In genomic region chr20:856361-856775, GRCh38 we compare ENCODE assay signal across 10 cellular contexts. TPM values are rescaled to one million over a fixed set of nuclear protein-coding genes. Genes with fewer than 3 reads are reported as not detected.
DNase-seq lines count a peak whose midpoint lies in the region; ATAC-seq, FAIRE-seq and TF ChIP-seq lines count a peak whose summit lies in the region.
"Had no signal": no experiment of that assay in that cellular context is flagged by ENCODE, and none has a peak within 500 bp of the region (broad histone marks: within the 10 kb centered on the region; RNA-seq: fewer than 3 reads in every experiment).

No MANE protein-coding gene starts in this region.

- H3K4me3 Mint-ChIP-seq in CD4-positive, alpha-beta T cell = peak overlapping the region; percentile 54

- H3K27me3 ChIP-seq in CD4-positive, alpha-beta T cell (ENCODE audit: control insufficient read depth, insufficient read depth, low read length) = no peaks in the 10 kb centered on the region
- H3K27me3 ChIP-seq in GM12878 (replicated peaks in 1 of 2; ENCODE audit: control insufficient read depth in 2 of 2, insufficient read depth in 2 of 2, low read length in 1 of 2) = no peaks in the 10 kb centered on the region
- H3K27me3 ChIP-seq in ascending aorta = no peaks in the 10 kb centered on the region

- RAD21 ChIA-PET in GM12878 (lab: Charles Lee; ENCODE audit: unreplicated experiment) = no interaction called here

- intact Hi-C loops in CD4-positive, alpha-beta T cell (cut with DNase I, micrococcal nuclease) = no loop called here
- intact Hi-C loops in GM12878 (cut with micrococcal nuclease; ENCODE audit: unreplicated experiment) = no loop called here
- intact Hi-C loops in ascending aorta (cut with DNase I) = no loop called here

- H3K4me1 ChIP-seq in GM12878 (ENCODE audit: control insufficient read depth, insufficient read depth, low read length) (peaks cover 12% of the 10 kb centered on the region), ascending aorta (peaks cover 0 to 8% of the 10 kb centered on the region in 2 donors)

- no peaks in the 10 kb centered on the region for H3K27me3 Mint-ChIP-seq in CD4-positive, alpha-beta T cell

- no peak for FAIRE-seq in GM12878 (lab: Jason Lieb, UNC)
- FAIRE-seq: endometrium had no signal

- H3K9me3 ChIP-seq in CD4-positive, alpha-beta T cell (ENCODE audit: control insufficient read depth, low read length) = no peaks in the 10 kb centered on the region
- H3K9me3 ChIP-seq in GM12878 (replicated peaks; ENCODE audit: control insufficient read depth, insufficient read depth, low read length) (no peaks in the 10 kb centered on the region), ascending aorta (no peaks in the 10 kb centered on the region)

- no peaks in the 10 kb centered on the region for H3K36me3 Mint-ChIP-seq in CD4-positive, alpha-beta T cell (ENCODE audit: low read depth)

- H3K27ac Mint-ChIP-seq in CD4-positive, alpha-beta T cell = peak overlapping the region; percentile 74

- H3K4me3 ChIP-seq in GM12878 = no peak overlapping the region
- H3K4me3 ChIP-seq in ascending aorta = no peak overlapping the region

- H3K4me2 ChIP-seq in GM12878 (ENCODE audit: control insufficient read depth, insufficient read depth) = no peak overlapping the region

- no peak overlapping the region for H2AFZ ChIP-seq in GM12878 (ENCODE audit: control insufficient read depth, low read depth, low read length)

- ATAC-seq in CD4-positive, alpha-beta T cell (ENCODE audit: poor library complexity) = peak; percentile 85
- peak; percentile 52 for ATAC-seq in GM12878
- peak; percentile 84 for ATAC-seq in omental fat pad (ENCODE audit: low FRiP score)
- no peak for ATAC-seq in HG03280 (IDR thresholded peaks at IDR 0.05; ENCODE audit: unreplicated experiment)

- in situ Hi-C loops in SK-MEL-5 (cut with HindIII; ENCODE audit: low pct_unique_long_range_greater_than_20kb, low sequenced_read_pairs) (no loop called here), GM12878 (cut with MboI) (no loop called here)

- CTCF ChIA-PET in CD4-positive, alpha-beta T cell (lab: Charles Lee) = no interaction called here
- CTCF ChIA-PET in GM12878 (lab: Yijun Ruan, JAX) = no interaction called here

- POLR2A ChIA-PET in CD4-positive, alpha-beta T cell (lab: Charles Lee) = interaction anchor here (2.3 to 2.8 kb wide), 2 partner anchors 10 to 24 kb away, joined by 8 to 10 read pairs; partner anchors contain the start of gene FAM110A
- POLR2A ChIA-PET in GM12878 (lab: Charles Lee) = interaction anchor here (0.7 kb wide), 1 partner anchor 23 kb away, joined by 4 read pairs; the partner anchor contains the start of gene FAM110A

- peaks cover 46% of the 10 kb centered on the region for H3K4me1 Mint-ChIP-seq in CD4-positive, alpha-beta T cell (ENCODE audit: low read depth)

- TF ChIP-seq CTCF in CD4-positive, alpha-beta T cell (IDR thresholded peaks at IDR 0.05) = no peak
- TF ChIP-seq CTCF in GM12878 (IDR thresholded peaks at IDR 0.05 in 2 of 3, conservative IDR thresholded peaks at IDR 0.05 in 1 of 3; ENCODE audit: control insufficient read depth in 2 of 3, extremely low read depth in 1 of 3, insufficient read depth in 1 of 3, low read depth in 3 of 3, low read length in 3 of 3) = no peak
- no peak for TF ChIP-seq CTCF in omental fat pad (IDR thresholded peaks at IDR 0.05)
- TF ChIP-seq CTCF in ascending aorta (IDR thresholded peaks at IDR 0.05) = no peak

- H3K79me2 ChIP-seq in GM12878 (ENCODE audit: control insufficient read depth, insufficient read depth, low read length) = no peaks in the 10 kb centered on the region

- TF ChIP-seq POLR2A in GM12878 (IDR thresholded peaks at IDR 0.05; ENCODE audit: low read depth, low read length) = no peak

- no peaks in the 10 kb centered on the region for H4K20me1 ChIP-seq in GM12878 (ENCODE audit: control insufficient read depth, insufficient read depth)

- no peak overlapping the region for H3K27ac ChIP-seq in CD4-positive, alpha-beta T cell (ENCODE audit: low read depth, low read length)
- H3K27ac ChIP-seq in GM12878 (ENCODE audit: control insufficient read depth, insufficient read depth) (no peak overlapping the region), caudate nucleus (ENCODE audit: low read depth, low read length) (no peak overlapping the region), ascending aorta (no peak overlapping the region)

- H3K36me3 ChIP-seq in GM12878 (ENCODE audit: control insufficient read depth in 2 of 2, insufficient read depth in 2 of 2, low read length in 1 of 2) (no peaks in the 10 kb centered on the region), ascending aorta (no peaks in the 10 kb centered on the region)

- TF ChIP-seq EP300 in GM12878 (IDR thresholded peaks at IDR 0.05; ENCODE audit: borderline replicate concordance in 1 of 2, control insufficient read depth in 1 of 2, low read depth in 2 of 2, low read length in 2 of 2) = no peak

- peak in 8 of 10 experiments; percentile 17 to 58 (median 36) for DNase-seq in CD4-positive, alpha-beta T cell
- peak; percentile 13 for DNase-seq in SK-MEL-5 (ENCODE audit: low read depth, low spot score)
- DNase-seq in GM12878 (ENCODE audit: low read depth, low spot score) = no peak
- no peak for DNase-seq in omental fat pad (ENCODE audit: low spot score)
- DNase-seq in NCI-H1436 (lab: John Stamatoyannopoulos, UW) = no peak
- DNase-seq in caudate nucleus (lab: John Stamatoyannopoulos, UW) = no peak
- DNase-seq in ascending aorta (ENCODE audit: low spot score in 2 of 2) = no peak
- DNase-seq: NCI-H2227 treated with DMSO at 0.1 percent for 48 hours had no signal

- WGBS in GM12878 (ENCODE audit: insufficient coverage, insufficient replicate concordance, low lambda C conversion rate, missing lambda C conversion rate) = 61% methylated on average over 12 of the region's 12 CpGs

- no peak for TF ChIP-seq RAD21 in GM12878 (IDR thresholded peaks at IDR 0.05; ENCODE audit: insufficient read depth, low read depth, low read length)

- no TSS peak for BruUV-seq in GM12878 (replicated peaks; lab: Mats Ljungman, UMichigan)

- SMC1A ChIA-PET in GM12878 (lab: Charles Lee; ENCODE audit: uncharacterized antibody, unreplicated experiment) = no interaction called here

- no peak overlapping the region for H3K9ac ChIP-seq in GM12878 (ENCODE audit: control insufficient read depth, insufficient read depth, low read length)

- no peaks in the 10 kb centered on the region for H3K9me3 Mint-ChIP-seq in CD4-positive, alpha-beta T cell

TF ChIP-seq in GM12878, 131 proteins besides CTCF, POLR2A, EP300 and RAD21 (continues in another document):
- no peak for TF ChIP-seq EGR1 (IDR thresholded peaks at IDR 0.05; ENCODE audit: borderline replicate concordance in 1 of 2, low read depth in 2 of 2, low read length in 2 of 2)

RNA-seq across cellular contexts. Expression of gene FAM110A, which starts 22.9 kb away (rescaled TPM):
- total RNA-seq in CD4-positive, alpha-beta T cell = 1 to 10 TPM; 4.5 to 4.8 TPM
- 2.6 and 3.3 TPM in 2 replicates for total RNA-seq in SK-MEL-5 (2014; rRNA removed; shearing (Covaris generic))
- polyA plus RNA-seq in SK-MEL-5 (2015; cell fraction: cytosol; rRNA removed) = 6.0 and 8.7 TPM in 2 replicates
- polyA plus RNA-seq in SK-MEL-5 (2015; cell fraction: nucleus; rRNA removed) = 4.4 and 4.5 TPM in 2 replicates
- 4.8 and 5.4 TPM in 2 replicates for total RNA-seq in GM12878 (2013; cell fraction: nucleolus; rRNA removed)
- total RNA-seq in GM12878 (2014; rRNA removed) (6.7 and 8.0 TPM in 2 replicates), GM12878 (2014; rRNA removed; fragmentation: Illumina TruSeq; extraction: Trizol) (1.8 and 2.5 TPM in 2 replicates), GM12878 (2021) (14.8 and 15.9 TPM in 2 replicates), omental fat pad (1 to 10 TPM; 2.9 to 5.2 (median 3.1) TPM), ascending aorta (9.7 TPM)
- 4.0 TPM for polyA plus RNA-seq in GM12878 (2011; ENCODE audit: low read depth)
- polyA plus RNA-seq in GM12878 (2011; rRNA removed) (2.7 and 6.8 TPM in 2 replicates), GM12878 (2014; fragmentation: Illumina TruSeq; extraction: Trizol) (4.3 and 4.7 TPM in 2 replicates), GM12878 (2014; fragmentation: Nextera tagmentation; extraction: Ambion mirVana) (1 to 10 TPM; 1.1 to 2.4 TPM), GM12878 (2014; rRNA removed) (12.8 and 13.5 TPM in 2 replicates), GM12878 (2016; fragmentation: Nextera tagmentation; extraction: Ambion mirVana) (10 to 100 TPM in 1 of 2 experiments, 1 to 10 TPM in 1; 8.8 to 11.5 TPM)
- 8.8 and 10.7 TPM in 2 replicates for polyA plus RNA-seq in GM12878 (2011; cell fraction: cytosol; rRNA removed)
- polyA plus RNA-seq in GM12878 (2011; cell fraction: nucleus; rRNA removed) = 8.9 and 13.4 TPM in 2 replicates
- 8.4 and 10.9 TPM in 2 replicates for polyA plus RNA-seq in GM12878 (2012)
- 2.8 and 6.3 TPM in 2 replicates for polyA minus RNA-seq in GM12878 (2011; rRNA and poly(A)+ RNA removed)
- polyA minus RNA-seq in GM12878 (2011; cell fraction: cytosol; rRNA and poly(A)+ RNA removed) = 3.8 and 4.9 TPM in 2 replicates
- polyA minus RNA-seq in GM12878 (2011; cell fraction: nucleus; rRNA and poly(A)+ RNA removed) = 2.1 and 4.8 TPM in 2 replicates

RNA-seq across cellular contexts. Expression of gene ANGPT4, which starts 59.8 kb away (rescaled TPM):
- total RNA-seq in CD4-positive, alpha-beta T cell = not detected
- total RNA-seq in SK-MEL-5 (2014; rRNA removed; shearing (Covaris generic)) = not detected in 2 replicates
- not detected in 2 replicates for polyA plus RNA-seq in SK-MEL-5 (2015; cell fraction: cytosol; rRNA removed)
- polyA plus RNA-seq in SK-MEL-5 (2015; cell fraction: nucleus; rRNA removed) = not detected in 2 replicates
- not detected in 2 replicates for total RNA-seq in GM12878 (2013; cell fraction: nucleolus; rRNA removed)
- 0.05 TPM in 1 of 2 replicates, not detected in the other for total RNA-seq in GM12878 (2014; rRNA removed)
- not detected in 2 replicates for total RNA-seq in GM12878 (2014; rRNA removed; fragmentation: Illumina TruSeq; extraction: Trizol)
- not detected in 2 replicates for total RNA-seq in GM12878 (2021)
- not detected for polyA plus RNA-seq in GM12878 (2011; ENCODE audit: low read depth)
- polyA plus RNA-seq in GM12878 (2011; rRNA removed) = 0.10 and 0.16 TPM in 2 replicates
- 0.13 and 0.15 TPM in 2 replicates for polyA plus RNA-seq in GM12878 (2011; cell fraction: cytosol; rRNA removed)
- 0.18 and 0.28 TPM in 2 replicates for polyA plus RNA-seq in GM12878 (2011; cell fraction: nucleus; rRNA removed)
- not detected in 2 replicates for polyA plus RNA-seq in GM12878 (2012)
- polyA plus RNA-seq in GM12878 (2014; fragmentation: Illumina TruSeq; extraction: Trizol) = 0.01 TPM in 1 of 2 replicates, not detected in the other
- polyA plus RNA-seq in GM12878 (2014; fragmentation: Nextera tagmentation; extraction: Ambion mirVana) = not detected
- not detected in 2 replicates for polyA plus RNA-seq in GM12878 (2014; rRNA removed)
- not detected for polyA plus RNA-seq in GM12878 (2016; fragmentation: Nextera tagmentation; extraction: Ambion mirVana)
- 0.15 and 0.41 TPM in 2 replicates for polyA minus RNA-seq in GM12878 (2011; rRNA and poly(A)+ RNA removed)
- not detected in 2 replicates for polyA minus RNA-seq in GM12878 (2011; cell fraction: cytosol; rRNA and poly(A)+ RNA removed)
- 0.12 TPM in 1 of 2 replicates, not detected in the other for polyA minus RNA-seq in GM12878 (2011; cell fraction: nucleus; rRNA and poly(A)+ RNA removed)
- 10 to 100 TPM in 1 of 4 donors, 1 to 10 TPM in 2, under 1 TPM in 1; 0.44 to 27.6 (median 3.4) TPM for total RNA-seq in omental fat pad
- total RNA-seq in ascending aorta = 5.7 TPM

Comparison
In these comparisons a context has a peak if more than half of its experiments do, and no peak if none do; other contexts are left out.
1. DNase-seq: peak in CD4-positive, alpha-beta T cell (8 of 10) and SK-MEL-5 (single experiment); none in GM12878 (single experiment), omental fat pad (single experiment), NCI-H1436 (single experiment), caudate nucleus (0 of 61) and ascending aorta (0 of 2).